ENCODE assay signal across 20 cellular contexts in genomic region chr16:75318737-75319136, GRCh38.
"Had no signal": no experiment of that assay in that cellular context is flagged by ENCODE, and none has a peak within 500 bp of the region (broad histone marks: within the 10 kb centered on the region; RNA-seq: fewer than 3 reads in every experiment).

No MANE protein-coding gene starts in this region.

- H3K27me3 ChIP-seq: dorsolateral prefrontal cortex, hepatocyte, right lobe of liver, testis, tibial nerve, upper lobe of right lung had no signal

- H3K9me3 Mint-ChIP-seq: naive thymus-derived CD8-positive, alpha-beta T cell; stimulated activated memory B cell treated with anti-CD40 and anti-IgM and Interleukin-4, amounts not matched to agents 10 μg/mL and 1 μg/mL and 100 μg/mL, for 72 hours; stimulated activated naive CD8-positive, alpha-beta T cell treated with anti-CD3 and anti-CD28 coated beads, Interleukin-15, Interleukin-2, amounts not matched to agents 100 ng/mL and 50 ng/mL, for 24 hours had no signal

- H3K27ac ChIP-seq: hepatocyte, parathyroid adenoma, psoas muscle, upper lobe of right lung had no signal

- H3K4me2 ChIP-seq: hepatocyte had no signal

- H3K9me3 ChIP-seq: mucosa of descending colon, psoas muscle, right lobe of liver, spleen, testis, tibial nerve, upper lobe of right lung had no signal

- H3K4me1 ChIP-seq: parathyroid adenoma, psoas muscle had no signal

- DNase-seq: cortex of kidney; dorsolateral prefrontal cortex; effector CD8-positive, alpha-beta T cell; foreskin melanocyte; mucosa of descending colon; naive thymus-derived CD8-positive, alpha-beta T cell; psoas muscle; retina; spleen; stimulated activated CD4-positive, alpha-beta T cell treated with anti-CD3 and anti-CD28 coated beads, Interleukin-15, amount 100 ng/mL, for 24 hours; stimulated activated CD4-positive, alpha-beta T cell treated with anti-CD3 and anti-CD28 coated beads, Interleukin-1b, Interleukin-23, amount 100 ng/mL, for 48 hours; stimulated activated CD4-positive, alpha-beta T cell treated with anti-CD3 and anti-CD28 coated beads, Interleukin-4, amount 100 ng/mL, for 24 hours; testis; upper lobe of right lung had no signal

- H3K4me3 ChIP-seq: dorsolateral prefrontal cortex, hepatocyte, mucosa of descending colon, psoas muscle, right lobe of liver, testis, tibial nerve, upper lobe of right lung had no signal

- H3K4me3 Mint-ChIP-seq: stimulated activated memory B cell treated with anti-CD40 and anti-IgM and Interleukin-4, amounts not matched to agents 10 μg/mL and 1 μg/mL and 100 μg/mL, for 72 hours; stimulated activated naive CD8-positive, alpha-beta T cell treated with anti-CD3 and anti-CD28 coated beads, Interleukin-15, Interleukin-2, amounts not matched to agents 100 ng/mL and 50 ng/mL, for 24 hours had no signal

- H3K9ac ChIP-seq: parathyroid adenoma had no signal

- H3K27ac Mint-ChIP-seq: stimulated activated memory B cell treated with anti-CD40 and anti-IgM and Interleukin-4, amounts not matched to agents 10 μg/mL and 1 μg/mL and 100 μg/mL, for 72 hours had no signal

- H2AFZ ChIP-seq: hepatocyte, parathyroid adenoma had no signal

- ATAC-seq: mucosa of descending colon; naive thymus-derived CD8-positive, alpha-beta T cell; psoas muscle; stimulated activated memory B cell treated with anti-CD40 and anti-IgM and Interleukin-4, amounts not matched to agents 10 μg/mL and 1 μg/mL and 100 μg/mL, for 72 hours; upper lobe of right lung had no signal

- H3K36me3 ChIP-seq: right lobe of liver, upper lobe of right lung had no signal

- H3K79me2 ChIP-seq: hepatocyte, parathyroid adenoma had no signal
